1 cellular context compared by ENCODE assay signal in the genomic region with DNA sequence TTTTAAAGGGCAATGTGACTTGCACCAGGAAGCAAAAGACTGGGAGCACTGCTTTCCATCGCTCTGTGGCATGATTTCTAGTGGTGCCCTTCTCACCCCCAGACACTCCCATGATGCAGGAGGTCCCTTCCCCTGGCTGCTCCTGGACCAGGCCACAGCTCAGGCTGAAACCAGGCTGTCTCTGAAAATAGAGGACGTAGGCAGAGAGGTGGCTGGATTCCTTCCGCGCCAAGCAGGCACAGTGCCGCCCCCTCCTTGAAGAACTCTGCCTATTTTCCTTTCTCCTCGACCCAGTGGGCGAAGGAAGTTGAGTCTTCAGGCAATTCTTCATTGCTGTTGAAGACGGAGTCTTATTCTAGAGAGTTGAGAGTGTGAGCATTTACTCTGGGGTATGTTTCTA.
TF ChIP-seq lines count a peak whose summit lies in the region.

No MANE protein-coding gene starts in this region.

TF ChIP-seq in WTC11, 78 proteins besides CTCF, POLR2A, EP300 and RAD21 (continued from another document):
- TF ChIP-seq GRHL2 (CRISPR knock-in tag; IDR thresholded peaks at IDR 0.05; ENCODE audit: insufficient replicate concordance, severe bottlenecking) (no peak), SMAD3 (CRISPR knock-in tag; IDR thresholded peaks at IDR 0.05; ENCODE audit: borderline replicate concordance) (no peak), MYBL2 (CRISPR knock-in tag; IDR thresholded peaks at IDR 0.05) (no peak), RORB (CRISPR knock-in tag; IDR thresholded peaks at IDR 0.05) (no peak), TEAD4 (CRISPR knock-in tag; IDR thresholded peaks at IDR 0.05) (no peak), NR2C2 (CRISPR knock-in tag; IDR thresholded peaks at IDR 0.05) (no peak), IRF2 (CRISPR knock-in tag; IDR thresholded peaks at IDR 0.05; ENCODE audit: borderline replicate concordance, low read depth) (no peak), ZNF121 (CRISPR knock-in tag; IDR thresholded peaks at IDR 0.05) (no peak)
- TF ChIP-seq, protein P1, sequence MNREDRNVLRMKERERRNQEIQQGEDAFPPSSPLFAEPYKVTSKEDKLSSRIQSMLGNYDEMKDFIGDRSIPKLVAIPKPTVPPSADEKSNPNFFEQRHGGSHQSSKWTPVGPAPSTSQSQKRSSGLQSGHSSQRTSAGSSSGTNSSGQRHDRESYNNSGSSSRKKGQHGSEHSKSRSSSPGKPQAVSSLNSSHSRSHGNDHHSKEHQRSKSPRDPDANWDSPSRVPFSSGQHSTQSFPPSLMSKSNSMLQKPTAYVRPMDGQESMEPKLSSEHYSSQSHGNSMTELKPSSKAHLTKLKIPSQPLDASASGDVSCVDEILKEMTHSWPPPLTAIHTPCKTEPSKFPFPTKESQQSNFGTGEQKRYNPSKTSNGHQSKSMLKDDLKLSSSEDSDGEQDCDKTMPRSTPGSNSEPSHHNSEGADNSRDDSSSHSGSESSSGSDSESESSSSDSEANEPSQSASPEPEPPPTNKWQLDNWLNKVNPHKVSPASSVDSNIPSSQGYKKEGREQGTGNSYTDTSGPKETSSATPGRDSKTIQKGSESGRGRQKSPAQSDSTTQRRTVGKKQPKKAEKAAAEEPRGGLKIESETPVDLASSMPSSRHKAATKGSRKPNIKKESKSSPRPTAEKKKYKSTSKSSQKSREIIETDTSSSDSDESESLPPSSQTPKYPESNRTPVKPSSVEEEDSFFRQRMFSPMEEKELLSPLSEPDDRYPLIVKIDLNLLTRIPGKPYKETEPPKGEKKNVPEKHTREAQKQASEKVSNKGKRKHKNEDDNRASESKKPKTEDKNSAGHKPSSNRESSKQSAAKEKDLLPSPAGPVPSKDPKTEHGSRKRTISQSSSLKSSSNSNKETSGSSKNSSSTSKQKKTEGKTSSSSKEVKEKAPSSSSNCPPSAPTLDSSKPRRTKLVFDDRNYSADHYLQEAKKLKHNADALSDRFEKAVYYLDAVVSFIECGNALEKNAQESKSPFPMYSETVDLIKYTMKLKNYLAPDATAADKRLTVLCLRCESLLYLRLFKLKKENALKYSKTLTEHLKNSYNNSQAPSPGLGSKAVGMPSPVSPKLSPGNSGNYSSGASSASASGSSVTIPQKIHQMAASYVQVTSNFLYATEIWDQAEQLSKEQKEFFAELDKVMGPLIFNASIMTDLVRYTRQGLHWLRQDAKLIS (CRISPR knock-in tag; IDR thresholded peaks at IDR 0.05; ENCODE audit: borderline replicate concordance) = no peak
- TF ChIP-seq, protein P2, sequence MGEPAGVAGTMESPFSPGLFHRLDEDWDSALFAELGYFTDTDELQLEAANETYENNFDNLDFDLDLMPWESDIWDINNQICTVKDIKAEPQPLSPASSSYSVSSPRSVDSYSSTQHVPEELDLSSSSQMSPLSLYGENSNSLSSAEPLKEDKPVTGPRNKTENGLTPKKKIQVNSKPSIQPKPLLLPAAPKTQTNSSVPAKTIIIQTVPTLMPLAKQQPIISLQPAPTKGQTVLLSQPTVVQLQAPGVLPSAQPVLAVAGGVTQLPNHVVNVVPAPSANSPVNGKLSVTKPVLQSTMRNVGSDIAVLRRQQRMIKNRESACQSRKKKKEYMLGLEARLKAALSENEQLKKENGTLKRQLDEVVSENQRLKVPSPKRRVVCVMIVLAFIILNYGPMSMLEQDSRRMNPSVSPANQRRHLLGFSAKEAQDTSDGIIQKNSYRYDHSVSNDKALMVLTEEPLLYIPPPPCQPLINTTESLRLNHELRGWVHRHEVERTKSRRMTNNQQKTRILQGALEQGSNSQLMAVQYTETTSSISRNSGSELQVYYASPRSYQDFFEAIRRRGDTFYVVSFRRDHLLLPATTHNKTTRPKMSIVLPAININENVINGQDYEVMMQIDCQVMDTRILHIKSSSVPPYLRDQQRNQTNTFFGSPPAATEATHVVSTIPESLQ (CRISPR knock-in tag; IDR thresholded peaks at IDR 0.05) = no peak
